8 cellular contexts compared by ENCODE assay signal in genomic region chr6:138986578-138986977, GRCh38. TPM values are rescaled to one million over a fixed set of nuclear protein-coding genes. Genes with fewer than 3 reads are reported as not detected.
DNase-seq lines count a peak whose midpoint lies in the region; ATAC-seq and TF ChIP-seq lines count a peak whose summit lies in the region.

No MANE protein-coding gene starts in this region.

- peaks cover 16 to 58% of the 10 kb centered on the region in 2 donors for H3K4me1 ChIP-seq in left lung

- no peaks in the 10 kb centered on the region for H3K36me3 ChIP-seq in left lung

- POLR2A ChIA-PET in AG04449 (lab: Yijun Ruan, JAX): interaction anchor here (1.3 kb wide), 1 partner anchor 13 kb away, joined by 3 read pairs; no protein-coding TSS in a partner anchor

- DNase-seq in AG04449 (ENCODE audit: low read depth, low spot score): no peak
- peak; percentile 17 for DNase-seq in HT1080 (ENCODE audit: low read depth)
- no peak for DNase-seq in activated naive CD8-positive, alpha-beta T cell treated with anti-CD3 and anti-CD28 coated beads, Interleukin-2, amount 50 U/mL, for 24 hours
- DNase-seq in left lung: no peak
- no peak for DNase-seq in type B pancreatic cell (ENCODE audit: extremely low spot score, unreplicated experiment)
- no peak for DNase-seq in medulla oblongata (ENCODE audit: extremely low spot score)
- no peak for DNase-seq in activated CD4-positive, CD25-positive, alpha-beta regulatory T cell (lab: John Stamatoyannopoulos, UW)
- DNase-seq in activated CD4-positive, alpha-beta T cell treated with anti-CD3 and anti-CD28 coated beads for 4 hours: no peak

- ATAC-seq in activated naive CD8-positive, alpha-beta T cell treated with anti-CD3 and anti-CD28 coated beads, Interleukin-2, amount 50 U/mL, for 24 hours: peak; percentile 15
- ATAC-seq in left lung: no peak

- H3K9me3 Mint-ChIP-seq in activated naive CD8-positive, alpha-beta T cell treated with anti-CD3 and anti-CD28 coated beads, Interleukin-2, amount 50 U/mL, for 24 hours: no peaks in the 10 kb centered on the region
- no peaks in the 10 kb centered on the region for H3K9me3 Mint-ChIP-seq in type B pancreatic cell

- peak overlapping the region in 1 of 2 donors; percentile 93 for H3K27ac ChIP-seq in left lung

- H3K4me1 Mint-ChIP-seq in activated naive CD8-positive, alpha-beta T cell treated with anti-CD3 and anti-CD28 coated beads, Interleukin-2, amount 50 U/mL, for 24 hours: peaks cover 17% of the 10 kb centered on the region
- H3K4me1 Mint-ChIP-seq in type B pancreatic cell (ENCODE audit: unreplicated experiment): peaks cover 18% of the 10 kb centered on the region

- intact Hi-C loops in left lung (cut with DNase I): loop anchor here in 1 of 2 donors (5.0 kb wide), 1 partner anchor 164 kb away; no protein-coding TSS in a partner anchor

- peak overlapping the region; percentile 61 for H3K27ac Mint-ChIP-seq in activated naive CD8-positive, alpha-beta T cell treated with anti-CD3 and anti-CD28 coated beads, Interleukin-2, amount 50 U/mL, for 24 hours
- peak overlapping the region; percentile 79 for H3K27ac Mint-ChIP-seq in type B pancreatic cell

- no peaks in the 10 kb centered on the region for H3K9me3 ChIP-seq in left lung

- H3K36me3 Mint-ChIP-seq in activated naive CD8-positive, alpha-beta T cell treated with anti-CD3 and anti-CD28 coated beads, Interleukin-2, amount 50 U/mL, for 24 hours (ENCODE audit: low read depth): no peaks in the 10 kb centered on the region
- no peaks in the 10 kb centered on the region for H3K36me3 Mint-ChIP-seq in type B pancreatic cell

- H3K4me3 ChIP-seq in AG04449 (ENCODE audit: low read depth, low read length): peak overlapping the region; percentile 86
- H3K4me3 ChIP-seq in left lung: peak overlapping the region; percentile 76 to 96

- no peaks in the 10 kb centered on the region for H3K27me3 Mint-ChIP-seq in activated naive CD8-positive, alpha-beta T cell treated with anti-CD3 and anti-CD28 coated beads, Interleukin-2, amount 50 U/mL, for 24 hours
- no peaks in the 10 kb centered on the region for H3K27me3 Mint-ChIP-seq in type B pancreatic cell

- no peaks in the 10 kb centered on the region for H3K27me3 ChIP-seq in left lung

- TF ChIP-seq CTCF in AG04449 (IDR thresholded peaks at IDR 0.05; ENCODE audit: insufficient read depth, low read length, missing control alignments): no peak
- TF ChIP-seq CTCF in left lung (IDR thresholded peaks at IDR 0.05): no peak
- TF ChIP-seq CTCF in type B pancreatic cell (conservative IDR thresholded peaks at IDR 0.05): no peak

- CTCF ChIA-PET in AG04449 (lab: Yijun Ruan, JAX): interaction anchor here (0.9 to 7.0 kb wide), 9 partner anchors 11 to 379 kb away, joined by 3 to 123 read pairs (median 5); no protein-coding TSS in a partner anchor

- H3K4me3 Mint-ChIP-seq in activated naive CD8-positive, alpha-beta T cell treated with anti-CD3 and anti-CD28 coated beads, Interleukin-2, amount 50 U/mL, for 24 hours: no peak overlapping the region
- no peak overlapping the region for H3K4me3 Mint-ChIP-seq in type B pancreatic cell

RNA-seq across cellular contexts. Expression of gene REPS1, which starts 1.5 kb away (rescaled TPM):
- total RNA-seq in HT1080 (2014; rRNA removed; shearing (Covaris generic)): 40.6 and 46.9 TPM in 2 replicates
- polyA plus RNA-seq in HT1080 (2015; cell fraction: cytosol; rRNA removed): 35.1 and 36.3 TPM in 2 replicates
- 38.6 and 63.3 TPM in 2 replicates for polyA plus RNA-seq in HT1080 (2015; cell fraction: nucleus; rRNA removed)
- total RNA-seq in left lung (10 to 100 TPM; 29.3 to 31.8 TPM), type B pancreatic cell (ENCODE audit: low replicate concordance) (57.0 and 95.8 TPM in 2 replicates)

RNA-seq across cellular contexts. Expression of gene ABRACL, which starts 42.0 kb away (rescaled TPM):
- total RNA-seq in HT1080 (2014; rRNA removed; shearing (Covaris generic)): 64.3 and 67.0 TPM in 2 replicates
- 51.8 and 55.6 TPM in 2 replicates for polyA plus RNA-seq in HT1080 (2015; cell fraction: cytosol; rRNA removed)
- 20.8 and 26.5 TPM in 2 replicates for polyA plus RNA-seq in HT1080 (2015; cell fraction: nucleus; rRNA removed)
- total RNA-seq in left lung (10 to 100 TPM; 39.1 to 40.2 TPM), type B pancreatic cell (ENCODE audit: low replicate concordance) (47.1 and 88.9 TPM in 2 replicates)
